ENCODE assay signal across 15 cellular contexts in genomic region chr11:122178795-122179194, GRCh38.
DNase-seq lines count a peak whose midpoint lies in the region; ATAC-seq and TF ChIP-seq lines count a peak whose summit lies in the region.
"Had no signal": no experiment of that assay in that cellular context is flagged by ENCODE, and none has a peak within 500 bp of the region (broad histone marks: within the 10 kb centered on the region; RNA-seq: fewer than 3 reads in every experiment).

No MANE protein-coding gene starts in this region.

- H3K4me1 Mint-ChIP-seq in MCF 10A (ENCODE audit: insufficient read depth, unreplicated experiment), result peaks cover 72% of the 10 kb centered on the region
- no peaks in the 10 kb centered on the region for H3K4me1 Mint-ChIP-seq in naive thymus-derived CD8-positive, alpha-beta T cell
- no peaks in the 10 kb centered on the region for H3K4me1 Mint-ChIP-seq in naive thymus-derived CD4-positive, alpha-beta T cell
- H3K4me1 Mint-ChIP-seq: CD8-positive, alpha-beta memory T cell; stimulated activated naive CD8-positive, alpha-beta T cell treated with anti-CD3 and anti-CD28 coated beads, Interleukin-15, amount 100 ng/mL, for 72 hours had no signal

- peaks cover 16% of the 10 kb centered on the region for H3K9me3 Mint-ChIP-seq in MCF 10A (ENCODE audit: unreplicated experiment)
- peaks cover 0 to 2% (median 0%) of the 10 kb centered on the region in 9 donors for H3K9me3 Mint-ChIP-seq in naive thymus-derived CD8-positive, alpha-beta T cell
- H3K9me3 Mint-ChIP-seq in naive thymus-derived CD4-positive, alpha-beta T cell, result peaks cover 0 to 10% (median 0%) of the 10 kb centered on the region in 11 donors
- H3K9me3 Mint-ChIP-seq: natural killer cell treated with Interleukin-12 subunit alpha and Interleukin-12 subunit beta and Interleukin-15 and Interleukin-18, amount 100 ng/mL, for 72 hours; stimulated activated naive CD8-positive, alpha-beta T cell treated with anti-CD3 and anti-CD28 coated beads, Interleukin-15, amount 100 ng/mL, for 72 hours had no signal

- peak overlapping the region; percentile 70 for H3K4me3 ChIP-seq in MG63
- peak overlapping the region; percentile 37 for H3K4me3 ChIP-seq in kidney epithelial cell (ENCODE audit: low read depth, low read length)
- peak overlapping the region; percentile 21 to 28 for H3K4me3 ChIP-seq in tibial artery
- H3K4me3 ChIP-seq in body of pancreas, result no peak overlapping the region
- H3K4me3 ChIP-seq in naive thymus-derived CD4-positive, alpha-beta T cell (ENCODE audit: low read length), result no peak overlapping the region

- 48 to 51% methylated on average over 5 of the region's 5 CpGs for WGBS in body of pancreas, 2 donors

- POLR2A ChIA-PET in MCF 10A (lab: Yijun Ruan, JAX), result interaction anchor here (0.6 to 4.7 kb wide), 11 partner anchors 11 to 82 kb away, joined by 3 to 69 read pairs (median 28); no protein-coding TSS in a partner anchor
- POLR2A ChIA-PET in naive thymus-derived CD8-positive, alpha-beta T cell (lab: Charles Lee), result no interaction called here
- POLR2A ChIA-PET in naive thymus-derived CD4-positive, alpha-beta T cell (lab: Charles Lee), result no interaction called here

- peaks cover 33% of the 10 kb centered on the region for H3K36me3 Mint-ChIP-seq in MCF 10A (ENCODE audit: insufficient read depth, unreplicated experiment)
- H3K36me3 Mint-ChIP-seq in naive thymus-derived CD8-positive, alpha-beta T cell, result no peaks in the 10 kb centered on the region
- no peaks in the 10 kb centered on the region for H3K36me3 Mint-ChIP-seq in naive thymus-derived CD4-positive, alpha-beta T cell
- H3K36me3 Mint-ChIP-seq: CD8-positive, alpha-beta memory T cell; natural killer cell treated with Interleukin-12 subunit alpha and Interleukin-12 subunit beta and Interleukin-15 and Interleukin-18, amount 100 ng/mL, for 72 hours had no signal

- TF ChIP-seq POLR2A in body of pancreas (IDR thresholded peaks at IDR 0.05), result no peak

- H3K27ac ChIP-seq in tibial artery, result peak overlapping the region; percentile 54 to 67
- no peak overlapping the region for H3K27ac ChIP-seq in body of pancreas
- H3K27ac ChIP-seq in naive thymus-derived CD4-positive, alpha-beta T cell (ENCODE audit: low read depth, low read length), result no peak overlapping the region

- no peak for TF ChIP-seq CTCF in MCF 10A (IDR thresholded peaks at IDR 0.05; ENCODE audit: unreplicated experiment)
- TF ChIP-seq CTCF in kidney epithelial cell (IDR thresholded peaks at IDR 0.05; ENCODE audit: insufficient read depth, low read length, poor library complexity, severe bottlenecking), result no peak
- TF ChIP-seq CTCF in tibial artery (IDR thresholded peaks at IDR 0.05), result no peak
- TF ChIP-seq CTCF in body of pancreas (IDR thresholded peaks at IDR 0.05), result no peak

- DNase-seq in MG63 (no peak), MCF 10A (ENCODE audit: unreplicated experiment) (no peak), kidney epithelial cell (ENCODE audit: low read depth) (no peak), tibial artery (no peak), body of pancreas (no peak), NOMO-1 (lab: John Stamatoyannopoulos, UW; ENCODE audit: unreplicated experiment in 2 of 2) (no peak)
- no peak for DNase-seq in naive thymus-derived CD8-positive, alpha-beta T cell
- DNase-seq in naive thymus-derived CD4-positive, alpha-beta T cell, result no peak
- DNase-seq: activated T-cell treated with anti-CD3 and anti-CD28 coated beads for 4 hours; CD8-positive, alpha-beta memory T cell; MM.1S; right cardiac atrium; stimulated activated naive CD8-positive, alpha-beta T cell treated with anti-CD3 and anti-CD28 coated beads, Interleukin-15, amount 100 ng/mL, for 72 hours had no signal

- no peaks in the 10 kb centered on the region; the same call in 1 of the 2 replicates for H3K9me3 ChIP-seq in MG63
- no peaks in the 10 kb centered on the region for H3K9me3 ChIP-seq in tibial artery
- H3K9me3 ChIP-seq in body of pancreas, result no peaks in the 10 kb centered on the region
- no peaks in the 10 kb centered on the region for H3K9me3 ChIP-seq in naive thymus-derived CD4-positive, alpha-beta T cell (ENCODE audit: control insufficient read depth in 2 of 3, low read length in 3 of 3)

- H3K4me1 ChIP-seq in tibial artery (peaks cover 3 to 70% (median 22%) of the 10 kb centered on the region in 4 donors), body of pancreas (no peaks in the 10 kb centered on the region)
- no peaks in the 10 kb centered on the region for H3K4me1 ChIP-seq in naive thymus-derived CD4-positive, alpha-beta T cell (ENCODE audit: control insufficient read depth in 2 of 2, insufficient read depth in 2 of 2, low read length in 2 of 2)

- peak overlapping the region; percentile 90 for H3K27ac Mint-ChIP-seq in MCF 10A (ENCODE audit: low read depth, unreplicated experiment)
- H3K27ac Mint-ChIP-seq in naive thymus-derived CD8-positive, alpha-beta T cell, result no peak overlapping the region
- H3K27ac Mint-ChIP-seq in naive thymus-derived CD4-positive, alpha-beta T cell, result no peak overlapping the region
- H3K27ac Mint-ChIP-seq: CD8-positive, alpha-beta memory T cell; natural killer cell treated with Interleukin-12 subunit alpha and Interleukin-12 subunit beta and Interleukin-15 and Interleukin-18, amount 100 ng/mL, for 72 hours; stimulated activated naive CD8-positive, alpha-beta T cell treated with anti-CD3 and anti-CD28 coated beads, Interleukin-15, amount 100 ng/mL, for 72 hours had no signal

- H3K27me3 Mint-ChIP-seq in MCF 10A (ENCODE audit: insufficient read depth, unreplicated experiment), result no peaks in the 10 kb centered on the region
- peaks cover 0 to 11% (median 2%) of the 10 kb centered on the region in 5 donors for H3K27me3 Mint-ChIP-seq in naive thymus-derived CD8-positive, alpha-beta T cell
- H3K27me3 Mint-ChIP-seq in naive thymus-derived CD4-positive, alpha-beta T cell, result peaks cover 2 to 15% (median 5%) of the 10 kb centered on the region in 5 donors
- H3K27me3 Mint-ChIP-seq: stimulated activated naive CD8-positive, alpha-beta T cell treated with anti-CD3 and anti-CD28 coated beads, Interleukin-15, amount 100 ng/mL, for 72 hours had no signal

- no peaks in the 10 kb centered on the region for H3K27me3 ChIP-seq in MG63
- no peaks in the 10 kb centered on the region for H3K27me3 ChIP-seq in kidney epithelial cell (ENCODE audit: control insufficient read depth, insufficient read depth, low read length)
- no peaks in the 10 kb centered on the region for H3K27me3 ChIP-seq in tibial artery
- H3K27me3 ChIP-seq in body of pancreas, result no peaks in the 10 kb centered on the region
- no peaks in the 10 kb centered on the region for H3K27me3 ChIP-seq in naive thymus-derived CD4-positive, alpha-beta T cell (ENCODE audit: control insufficient read depth in 2 of 2, insufficient read depth in 2 of 2, low read length in 2 of 2)

- CTCF ChIA-PET in MCF 10A (lab: Yijun Ruan, JAX), result interaction anchor here (0.9 to 1.5 kb wide), 6 partner anchors 20 to 524 kb away, joined by 3 to 7 read pairs (median 4); no protein-coding TSS in a partner anchor
- CTCF ChIA-PET in naive thymus-derived CD4-positive, alpha-beta T cell (lab: Charles Lee), result no interaction called here

- no peak for ATAC-seq in naive thymus-derived CD8-positive, alpha-beta T cell
- ATAC-seq in body of pancreas, result no peak
- ATAC-seq in naive thymus-derived CD4-positive, alpha-beta T cell, result no peak
- ATAC-seq: activated CD4-positive, CD25-positive, alpha-beta regulatory T cell treated with anti-CD3 and anti-CD28 coated beads, Interleukin-2, amount 50 U/mL, for 24 hours; natural killer cell treated with Interleukin-12 subunit alpha and Interleukin-12 subunit beta and Interleukin-15 and Interleukin-18, amount 100 ng/mL, for 72 hours; right cardiac atrium; stimulated activated naive CD8-positive, alpha-beta T cell treated with anti-CD3 and anti-CD28 coated beads, Interleukin-15, amount 100 ng/mL, for 72 hours had no signal

- peak overlapping the region; percentile 67 for H3K4me3 Mint-ChIP-seq in MCF 10A (ENCODE audit: unreplicated experiment)
- no peak overlapping the region for H3K4me3 Mint-ChIP-seq in naive thymus-derived CD8-positive, alpha-beta T cell
- no peak overlapping the region for H3K4me3 Mint-ChIP-seq in naive thymus-derived CD4-positive, alpha-beta T cell
- H3K4me3 Mint-ChIP-seq: CD8-positive, alpha-beta memory T cell; natural killer cell treated with Interleukin-12 subunit alpha and Interleukin-12 subunit beta and Interleukin-15 and Interleukin-18, amount 100 ng/mL, for 72 hours; stimulated activated naive CD8-positive, alpha-beta T cell treated with anti-CD3 and anti-CD28 coated beads, Interleukin-15, amount 100 ng/mL, for 72 hours had no signal

- intact Hi-C loops in MCF 10A (cut with micrococcal nuclease) (no loop called here), tibial artery (cut with DNase I; ENCODE audit: low total_unique reads) (no loop called here), body of pancreas (cut with DNase I) (no loop called here)
- intact Hi-C loops in naive thymus-derived CD4-positive, alpha-beta T cell (cut with micrococcal nuclease), result no loop called here

- no TSS peak for BruUV-seq in MCF 10A (replicated peaks; lab: Mats Ljungman, UMichigan)

- H3K36me3 ChIP-seq in MG63 (peaks cover 69% of the 10 kb centered on the region), kidney epithelial cell (ENCODE audit: control insufficient read depth, insufficient read depth, low read length) (peaks cover 1% of the 10 kb centered on the region), tibial artery (no peaks in the 10 kb centered on the region), body of pancreas (replicated peaks in 1 of 2; ENCODE audit: insufficient read depth in 1 of 2, low read depth in 2 of 2) (no peaks in the 10 kb centered on the region)
- H3K36me3 ChIP-seq in naive thymus-derived CD4-positive, alpha-beta T cell (ENCODE audit: control insufficient read depth in 2 of 3, insufficient read depth in 3 of 3, low read length in 3 of 3), result no peaks in the 10 kb centered on the region

Comparison
In these comparisons a context has a peak if more than half of its experiments do, and no peak if none do; other contexts are left out.
1. H3K4me3 ChIP-seq: peak in MG63 (single experiment), kidney epithelial cell (single experiment) and tibial artery (2 of 2); none in body of pancreas (0 of 2) and naive thymus-derived CD4-positive, alpha-beta T cell (single experiment).
2. H3K27ac ChIP-seq: peak in tibial artery (2 of 2); none in body of pancreas (0 of 4) and naive thymus-derived CD4-positive, alpha-beta T cell (single experiment).